ENCODE assay signal across 22 cellular contexts in the genomic region with DNA sequence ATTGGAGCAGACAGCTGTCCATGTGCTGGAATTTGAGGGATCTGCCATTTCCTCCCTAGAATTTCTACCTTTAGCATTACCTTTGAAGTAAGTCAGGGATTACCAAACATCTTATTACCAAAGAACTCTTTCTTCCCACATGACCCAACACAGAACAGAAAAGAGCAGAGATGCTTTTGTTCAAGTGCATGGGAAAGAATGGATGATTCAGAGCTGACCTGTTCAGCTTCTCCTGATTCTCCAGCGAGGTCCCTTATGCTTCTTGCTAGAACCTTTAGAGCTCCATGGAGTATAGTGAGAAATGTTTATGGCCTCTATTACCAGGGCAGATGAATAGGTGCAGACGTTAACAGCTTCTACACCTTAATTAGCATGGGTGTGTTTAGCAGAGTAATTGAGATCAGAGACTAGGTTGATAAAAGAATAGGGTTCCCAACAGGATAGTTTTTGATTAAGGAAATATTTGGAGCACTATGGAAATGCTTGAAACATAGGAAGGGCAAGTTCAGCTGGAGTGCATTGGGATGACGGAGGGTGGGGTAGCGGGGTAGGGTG.
"Had no signal": no experiment of that assay in that cellular context is flagged by ENCODE, and none has a peak within 500 bp of the region (broad histone marks: within the 10 kb centered on the region; RNA-seq: fewer than 3 reads in every experiment).

No MANE protein-coding gene starts in this region.

- FAIRE-seq: endothelial cell of umbilical vein, frontal cortex, islet of Langerhans had no signal

- H3K27me3 ChIP-seq: heart left ventricle, neutrophil, sigmoid colon, stomach had no signal

- H3K4me1 ChIP-seq: lower lobe of right lung, psoas muscle had no signal

- DNase-seq: effector CD4-positive, alpha-beta T cell; erythroblast; heart left ventricle; hippocampal formation; kidney glomerular epithelial cell; lower lobe of right lung; mesendoderm; naive thymus-derived CD8-positive, alpha-beta T cell; psoas muscle; sigmoid colon; stimulated activated CD4-positive, alpha-beta T cell treated with anti-CD3 and anti-CD28 coated beads, Interleukin-12 subunit alpha, Interleukin-12 subunit beta, amount 100 ng/mL, for 4 hours; stimulated activated naive CD4-positive, alpha-beta T cell; stomach; substantia nigra had no signal

- ATAC-seq: heart left ventricle; left lobe of liver; lower lobe of right lung; naive thymus-derived CD8-positive, alpha-beta T cell; psoas muscle had no signal

- H3K4me3 ChIP-seq: coronary artery, heart left ventricle, lower lobe of right lung, psoas muscle, sigmoid colon, skin epidermis, stomach, thoracic aorta had no signal

- H3K9me3 ChIP-seq: heart left ventricle, lower lobe of right lung, neutrophil, psoas muscle, sigmoid colon, stomach, thoracic aorta had no signal

- H3K36me3 ChIP-seq: heart left ventricle, lower lobe of right lung, neutrophil, sigmoid colon, stomach, thoracic aorta had no signal

- H3K27ac ChIP-seq: coronary artery, heart left ventricle, lower lobe of right lung, neutrophil, psoas muscle, skin epidermis, stomach, thoracic aorta had no signal
